13 cellular contexts compared by ENCODE assay signal in genomic region chrX:136185409-136186022, GRCh38. TPM values are rescaled to one million over a fixed set of nuclear protein-coding genes. Genes with fewer than 3 reads are reported as not detected.
DNase-seq lines count a peak whose midpoint lies in the region; ATAC-seq, FAIRE-seq and TF ChIP-seq lines count a peak whose summit lies in the region.
"Had no signal": no experiment of that assay in that cellular context is flagged by ENCODE, and none has a peak within 500 bp of the region (broad histone marks: within the 10 kb centered on the region; RNA-seq: fewer than 3 reads in every experiment).

No MANE protein-coding gene starts in this region.

- H3K4me1 ChIP-seq in adipocyte (ENCODE audit: control insufficient read depth, insufficient read depth, low read length) (peaks cover 42% of the 10 kb centered on the region), right atrium auricular region (peaks cover 0 to 48% of the 10 kb centered on the region in 2 donors), smooth muscle cell (ENCODE audit: low read depth) (no peaks in the 10 kb centered on the region)

- H3K36me3 ChIP-seq in adipocyte (ENCODE audit: control insufficient read depth, insufficient read depth, low read length, severe bottlenecking) (peaks cover 14% of the 10 kb centered on the region), right atrium auricular region (no peaks in the 10 kb centered on the region), smooth muscle cell (ENCODE audit: low read depth) (no peaks in the 10 kb centered on the region)

- peak overlapping the region; percentile 64 to 84 for H3K27ac ChIP-seq in right atrium auricular region
- H3K27ac ChIP-seq in smooth muscle cell (ENCODE audit: low read depth): peak overlapping the region; percentile 32

- H3K36me3 Mint-ChIP-seq in activated CD8-positive, alpha-beta memory T cell treated with anti-CD3 and anti-CD28 coated beads, Interleukin-2, amount 10 ng/mL, durations not matched to agents 7 days and 5 days: no peaks in the 10 kb centered on the region

- peak overlapping the region; percentile 39 for H3K4me3 ChIP-seq in adipocyte (ENCODE audit: low read length)
- no peak overlapping the region for H3K4me3 ChIP-seq in right atrium auricular region
- H3K4me3 ChIP-seq in smooth muscle cell: no peak overlapping the region
- H3K4me3 ChIP-seq: skin epidermis had no signal

- 27% methylated on average over 8 of the region's 8 CpGs for WGBS in smooth muscle cell (ENCODE audit: low lambda C conversion rate)

- peaks cover 7% of the 10 kb centered on the region for H3K4me1 Mint-ChIP-seq in activated CD8-positive, alpha-beta memory T cell treated with anti-CD3 and anti-CD28 coated beads, Interleukin-2, amount 10 ng/mL, durations not matched to agents 7 days and 5 days

- no peak overlapping the region for H3K4me3 Mint-ChIP-seq in activated CD8-positive, alpha-beta memory T cell treated with anti-CD3 and anti-CD28 coated beads, Interleukin-2, amount 10 ng/mL, durations not matched to agents 7 days and 5 days

- ATAC-seq in GM21381 (IDR thresholded peaks at IDR 0.05; ENCODE audit: unreplicated experiment) (no peak), GM21360 (IDR thresholded peaks at IDR 0.05; ENCODE audit: unreplicated experiment) (no peak)
- ATAC-seq in activated CD8-positive, alpha-beta memory T cell treated with anti-CD3 and anti-CD28 coated beads, Interleukin-2, amount 10 ng/mL, durations not matched to agents 7 days and 5 days: no peak

- H3K27ac Mint-ChIP-seq in activated CD8-positive, alpha-beta memory T cell treated with anti-CD3 and anti-CD28 coated beads, Interleukin-2, amount 10 ng/mL, durations not matched to agents 7 days and 5 days: no peak overlapping the region

- peak overlapping the region; percentile 70 for H3K9ac ChIP-seq in adipocyte (ENCODE audit: low read length)
- H3K9ac ChIP-seq in smooth muscle cell (ENCODE audit: low read depth): no peak overlapping the region

- no peak overlapping the region for H2AFZ ChIP-seq in smooth muscle cell (ENCODE audit: low read depth)

- H3K9me3 ChIP-seq in adipocyte (ENCODE audit: control insufficient read depth, low read length): no peaks in the 10 kb centered on the region
- H3K9me3 ChIP-seq in right atrium auricular region: no peaks in the 10 kb centered on the region
- H3K9me3 ChIP-seq in smooth muscle cell (replicated peaks; ENCODE audit: low read depth): no peaks in the 10 kb centered on the region

- H3K27me3 ChIP-seq in adipocyte (replicated peaks; ENCODE audit: control insufficient read depth, insufficient read depth, low read length): no peaks in the 10 kb centered on the region
- no peaks in the 10 kb centered on the region for H3K27me3 ChIP-seq in right atrium auricular region
- H3K27me3 ChIP-seq in smooth muscle cell (ENCODE audit: low read depth): no peaks in the 10 kb centered on the region

- no peak for TF ChIP-seq CTCF in right atrium auricular region (IDR thresholded peaks at IDR 0.05)
- TF ChIP-seq CTCF in smooth muscle cell (IDR thresholded peaks at IDR 0.05; ENCODE audit: borderline replicate concordance, insufficient read depth, poor library complexity, severe bottlenecking): no peak

- H3K79me2 ChIP-seq in smooth muscle cell (ENCODE audit: low read depth): no peaks in the 10 kb centered on the region

- no peaks in the 10 kb centered on the region for H3F3A ChIP-seq in smooth muscle cell (ENCODE audit: low read depth)

- peak; percentile 81 for FAIRE-seq in H54 (lab: Jason Lieb, UNC)

- H3K4me2 ChIP-seq in smooth muscle cell: peak overlapping the region; percentile 42

- DNase-seq in H54 (ENCODE audit: insufficient read length, low spot score): no peak
- peak; percentile 68 for DNase-seq in adipocyte (ENCODE audit: low read depth)
- DNase-seq in right atrium auricular region (ENCODE audit: low spot score): no peak
- DNase-seq in smooth muscle cell (lab: John Stamatoyannopoulos, UW; ENCODE audit: unreplicated experiment): no peak
- no peak for DNase-seq in activated CD8-positive, alpha-beta memory T cell treated with anti-CD3 and anti-CD28 coated beads, Interleukin-2, amount 10 ng/mL, durations not matched to agents 7 days and 5 days
- DNase-seq in DMS114 treated with DMSO at 0.1 percent for 48 hours (lab: John Stamatoyannopoulos, UW; ENCODE audit: unreplicated experiment): no peak
- DNase-seq: activated T-cell treated with anti-CD3 and anti-CD28 coated beads for 4 hours; GF-D8; stimulated activated naive CD4-positive, alpha-beta T cell treated with Interleukin-2 at 50 U/mL for 16 hours; T-helper 2 cell had no signal

- TF ChIP-seq POLR2A in H54 (IDR thresholded peaks at IDR 0.05; ENCODE audit: low read depth, low read length): no peak

- H3K9me3 Mint-ChIP-seq in activated CD8-positive, alpha-beta memory T cell treated with anti-CD3 and anti-CD28 coated beads, Interleukin-2, amount 10 ng/mL, durations not matched to agents 7 days and 5 days (ENCODE audit: low read depth): no peaks in the 10 kb centered on the region

- H3K27me3 Mint-ChIP-seq in activated CD8-positive, alpha-beta memory T cell treated with anti-CD3 and anti-CD28 coated beads, Interleukin-2, amount 10 ng/mL, durations not matched to agents 7 days and 5 days: no peaks in the 10 kb centered on the region

- H4K20me1 ChIP-seq in smooth muscle cell (ENCODE audit: low read depth): no peaks in the 10 kb centered on the region

- CTCF ChIA-PET in activated CD8-positive, alpha-beta memory T cell treated with anti-CD3 and anti-CD28 coated beads, Interleukin-2, amount 10 ng/mL, durations not matched to agents 7 days and 5 days (lab: Charles Lee): no interaction called here

RNA-seq across cellular contexts. Expression of gene FHL1, which starts 38.2 kb away (rescaled TPM):
- total RNA-seq in right atrium auricular region (1,000 to 10,000 TPM in 1 of 2 donors, 100 to 1,000 TPM in 1; 869 to 2,468 TPM), smooth muscle cell (98.2 and 103 TPM in 2 replicates)
- polyA plus RNA-seq in smooth muscle cell: 57.8 and 76.0 TPM in 2 replicates
- 10 to 100 TPM; 12.4 to 15.9 TPM for total RNA-seq in activated CD8-positive, alpha-beta memory T cell treated with anti-CD3 and anti-CD28 coated beads, Interleukin-2, amount 10 ng/mL, durations not matched to agents 7 days and 5 days
